4 cellular contexts compared by ENCODE assay signal in the genomic region with DNA sequence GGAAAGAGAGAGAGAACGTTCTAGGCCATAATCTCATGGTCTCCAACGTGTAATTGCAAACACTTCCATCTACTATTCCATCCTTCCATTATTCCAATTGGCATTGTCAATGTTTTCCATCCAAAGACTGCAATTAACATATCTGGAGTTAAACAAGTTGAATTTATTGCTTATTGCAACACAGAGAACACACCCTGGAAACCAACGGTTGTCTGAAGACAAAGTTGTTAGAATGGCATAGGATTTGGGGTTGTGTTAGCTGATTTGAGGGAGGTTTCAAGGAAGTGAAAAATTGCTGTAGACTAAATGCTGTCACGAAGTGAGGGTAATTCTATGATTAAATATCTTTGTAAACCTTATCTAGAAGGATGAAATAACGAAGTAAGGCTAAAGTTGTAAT.
"Had no signal": no experiment of that assay in that cellular context is flagged by ENCODE, and none has a peak within 500 bp of the region (broad histone marks: within the 10 kb centered on the region; RNA-seq: fewer than 3 reads in every experiment).

No MANE protein-coding gene starts in this region.

- H3K4me2 ChIP-seq: GM23338 had no signal

- DNase-seq: H9, HCEC 1CT, IMR-90 had no signal

- ATAC-seq: GM23338 had no signal

- H2AFZ ChIP-seq: GM23338 had no signal

- H3K4me3 ChIP-seq: GM23338 had no signal
